In the genomic region with DNA sequence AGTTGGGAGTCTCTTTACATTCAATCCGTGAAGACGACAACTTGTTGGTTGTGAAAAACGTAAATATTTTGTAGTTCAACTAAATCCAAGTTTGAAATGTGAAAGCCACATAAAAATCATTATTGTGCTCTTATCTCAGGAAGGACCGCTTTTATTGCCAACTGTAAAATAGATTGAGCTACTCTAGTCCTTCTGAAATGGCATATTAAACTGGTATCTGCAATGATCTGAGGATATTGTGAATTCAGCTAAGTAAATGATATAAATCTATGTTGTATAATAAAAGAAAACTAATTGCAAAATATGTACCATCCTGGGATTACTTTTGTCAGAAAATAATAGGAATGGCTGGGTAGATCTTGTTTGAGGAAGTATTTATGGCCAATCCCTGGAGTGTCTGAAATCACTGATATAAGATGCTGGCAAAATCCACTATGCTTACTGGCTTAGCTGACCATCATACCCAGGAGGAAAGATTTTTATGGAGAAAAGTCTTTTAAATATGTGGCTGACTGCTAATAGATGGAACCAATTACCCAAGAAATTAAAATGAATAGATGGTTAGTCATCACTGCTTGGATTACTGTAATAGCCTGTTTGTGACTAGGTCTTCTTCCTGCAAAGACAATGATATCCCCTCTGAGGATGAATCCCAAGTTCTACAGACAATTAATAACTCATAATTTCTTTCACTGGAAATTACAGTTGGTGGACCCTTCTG, we compare ENCODE assay signal across 18 cellular contexts.
DNase-seq lines count a peak whose midpoint lies in the region; ATAC-seq and TF ChIP-seq lines count a peak whose summit lies in the region.
"Had no signal": no experiment of that assay in that cellular context is flagged by ENCODE, and none has a peak within 500 bp of the region (broad histone marks: within the 10 kb centered on the region; RNA-seq: fewer than 3 reads in every experiment).

No MANE protein-coding gene starts in this region.

- BruUV-seq in PC-3 (replicated peaks; lab: Mats Ljungman, UMichigan), result no TSS peak

- H3K4me3 ChIP-seq in PC-3 (ENCODE audit: low read length) (no peak overlapping the region), fibroblast of mammary gland (ENCODE audit: control insufficient read depth, low read depth, low read length) (no peak overlapping the region), right cardiac atrium (ENCODE audit: low read length) (no peak overlapping the region)
- H3K4me3 ChIP-seq: BLaER1 had no signal

- no peak overlapping the region for H3K9ac ChIP-seq in PC-3 (ENCODE audit: low read length)
- H3K9ac ChIP-seq: BLaER1 had no signal

- ATAC-seq in PC-3, result peak; percentile 45; the same call in 1 of the 2 replicates
- no peak for ATAC-seq in right cardiac atrium
- ATAC-seq: CD8-positive, alpha-beta T cell had no signal

- H3K4me3 Mint-ChIP-seq in nephron progenitor cell, result no peak overlapping the region
- H3K4me3 Mint-ChIP-seq in HFFc6, result no peak overlapping the region
- H3K4me3 Mint-ChIP-seq: CD8-positive, alpha-beta T cell; IgD-negative memory B cell had no signal

- H2AFZ ChIP-seq in PC-3 (ENCODE audit: low read length), result no peak overlapping the region

- H3K27me3 ChIP-seq in PC-3 (ENCODE audit: low read length), result no peaks in the 10 kb centered on the region
- H3K27me3 ChIP-seq in right cardiac atrium (ENCODE audit: control insufficient read depth, insufficient read depth), result no peaks in the 10 kb centered on the region
- H3K27me3 ChIP-seq: BLaER1 had no signal

- H3K4me1 ChIP-seq in PC-3 (ENCODE audit: insufficient read depth, low read length) (no peaks in the 10 kb centered on the region; the same call in 1 of the 2 replicates), right cardiac atrium (ENCODE audit: control insufficient read depth, insufficient read depth, low read length) (no peaks in the 10 kb centered on the region)

- intact Hi-C loops in PC-3 (cut with micrococcal nuclease) (loop anchor here (10.0 kb wide), 1 partner anchor 134 kb away; no protein-coding TSS in a partner anchor), right cardiac atrium (cut with DNase I) (no loop called here)

- peaks cover 21% of the 10 kb centered on the region for H3K9me3 Mint-ChIP-seq in nephron progenitor cell
- H3K9me3 Mint-ChIP-seq in HFFc6, result peaks cover 11% of the 10 kb centered on the region

- H3F3A ChIP-seq in PC-3 (ENCODE audit: low read length, unreplicated experiment), result no peaks in the 10 kb centered on the region

- 82% methylated on average over 4 of the region's 4 CpGs for WGBS in right cardiac atrium

- H4K20me1 ChIP-seq in PC-3 (ENCODE audit: low read length), result no peaks in the 10 kb centered on the region
- H4K20me1 ChIP-seq: BLaER1 had no signal

- no peaks in the 10 kb centered on the region for H3K79me2 ChIP-seq in PC-3 (ENCODE audit: low read length)

- peaks cover 5% of the 10 kb centered on the region for H3K4me1 Mint-ChIP-seq in nephron progenitor cell
- H3K4me1 Mint-ChIP-seq in HFFc6 (ENCODE audit: low read depth), result no peaks in the 10 kb centered on the region
- H3K4me1 Mint-ChIP-seq: IgD-negative memory B cell had no signal

- H3K27me3 Mint-ChIP-seq in nephron progenitor cell (ENCODE audit: low read depth, poor library complexity) (no peaks in the 10 kb centered on the region), HFFc6 (ENCODE audit: insufficient read depth) (no peaks in the 10 kb centered on the region)

- POLR2A ChIA-PET in PC-3 (lab: Charles Lee; ENCODE audit: unreplicated experiment), result no interaction called here

- no peak for TF ChIP-seq CTCF in PC-3 (conservative IDR thresholded peaks at IDR 0.05; ENCODE audit: low read depth, low read length)
- no peak for TF ChIP-seq CTCF in fibroblast of mammary gland (conservative IDR thresholded peaks at IDR 0.05; ENCODE audit: control insufficient read depth, insufficient read depth, low read depth, low read length)
- TF ChIP-seq CTCF in nephron progenitor cell (IDR thresholded peaks at IDR 0.05), result no peak
- TF ChIP-seq CTCF in HFFc6 (IDR thresholded peaks at IDR 0.05), result no peak

- H3K27ac ChIP-seq in PC-3 (ENCODE audit: low read length) (no peak overlapping the region), right cardiac atrium (ENCODE audit: low read length) (no peak overlapping the region)
- H3K27ac ChIP-seq: BLaER1 had no signal

- H3K4me2 ChIP-seq in PC-3 (ENCODE audit: low read length), result no peak overlapping the region
- H3K4me2 ChIP-seq: BLaER1 had no signal

- CTCF ChIA-PET in PC-3 (lab: Charles Lee), result no interaction called here

- H3K9me2 ChIP-seq in PC-3 (replicated peaks; ENCODE audit: low read length), result no peaks in the 10 kb centered on the region

- H3K27ac Mint-ChIP-seq in nephron progenitor cell (no peak overlapping the region), HFFc6 (no peak overlapping the region)
- H3K27ac Mint-ChIP-seq: CD8-positive, alpha-beta T cell; IgD-negative memory B cell had no signal

- H3K36me3 Mint-ChIP-seq in nephron progenitor cell (ENCODE audit: low read depth) (peaks cover under 1% of the 10 kb centered on the region), HFFc6 (ENCODE audit: low read depth) (no peaks in the 10 kb centered on the region)
- H3K36me3 Mint-ChIP-seq: CD8-positive, alpha-beta T cell had no signal

- DNase-seq in ELR (ENCODE audit: low read depth), result peak; percentile 1
- DNase-seq in PC-3, result peak; percentile 10
- peak; percentile 37 for DNase-seq in fibroblast of mammary gland (ENCODE audit: low read depth)
- no peak for DNase-seq in nephron progenitor cell
- no peak for DNase-seq in HFFc6
- no peak for DNase-seq in right cardiac atrium
- DNase-seq in stimulated activated CD4-positive, alpha-beta T cell treated with anti-CD3 and anti-CD28 coated beads, Interleukin-12 subunit alpha, Interleukin-12 subunit beta, amount 100 ng/mL, for 4 hours, result no peak
- DNase-seq: CD8-positive, alpha-beta T cell; DND-41; GF-D8; Kasumi-1; NCI-H1417; NCI-H2029; NCI-H2171; NCI-H446; NK-92 treated with Interleukin-12 subunit alpha and Interleukin-12 subunit beta, amount 100 ng/mL, for 24 hours had no signal

- H3K9me3 ChIP-seq in PC-3 (ENCODE audit: low read length) (no peaks in the 10 kb centered on the region), right cardiac atrium (ENCODE audit: control insufficient read depth, low read length) (no peaks in the 10 kb centered on the region)

- H3K36me3 ChIP-seq in PC-3 (ENCODE audit: low read depth, low read length), result no peaks in the 10 kb centered on the region
- H3K36me3 ChIP-seq: BLaER1 had no signal

Comparison
In these comparisons a context has a peak if more than half of its experiments do, and no peak if none do; other contexts are left out.
1. DNase-seq: peak in ELR (single experiment), PC-3 (single experiment) and fibroblast of mammary gland (single experiment); none in nephron progenitor cell (single experiment), HFFc6 (single experiment), right cardiac atrium (0 of 3) and stimulated activated CD4-positive, alpha-beta T cell treated with anti-CD3 and anti-CD28 coated beads, Interleukin-12 subunit alpha, Interleukin-12 subunit beta, amount 100 ng/mL, for 4 hours (single experiment).